ENCODE assay signal across 8 cellular contexts in the genomic region with DNA sequence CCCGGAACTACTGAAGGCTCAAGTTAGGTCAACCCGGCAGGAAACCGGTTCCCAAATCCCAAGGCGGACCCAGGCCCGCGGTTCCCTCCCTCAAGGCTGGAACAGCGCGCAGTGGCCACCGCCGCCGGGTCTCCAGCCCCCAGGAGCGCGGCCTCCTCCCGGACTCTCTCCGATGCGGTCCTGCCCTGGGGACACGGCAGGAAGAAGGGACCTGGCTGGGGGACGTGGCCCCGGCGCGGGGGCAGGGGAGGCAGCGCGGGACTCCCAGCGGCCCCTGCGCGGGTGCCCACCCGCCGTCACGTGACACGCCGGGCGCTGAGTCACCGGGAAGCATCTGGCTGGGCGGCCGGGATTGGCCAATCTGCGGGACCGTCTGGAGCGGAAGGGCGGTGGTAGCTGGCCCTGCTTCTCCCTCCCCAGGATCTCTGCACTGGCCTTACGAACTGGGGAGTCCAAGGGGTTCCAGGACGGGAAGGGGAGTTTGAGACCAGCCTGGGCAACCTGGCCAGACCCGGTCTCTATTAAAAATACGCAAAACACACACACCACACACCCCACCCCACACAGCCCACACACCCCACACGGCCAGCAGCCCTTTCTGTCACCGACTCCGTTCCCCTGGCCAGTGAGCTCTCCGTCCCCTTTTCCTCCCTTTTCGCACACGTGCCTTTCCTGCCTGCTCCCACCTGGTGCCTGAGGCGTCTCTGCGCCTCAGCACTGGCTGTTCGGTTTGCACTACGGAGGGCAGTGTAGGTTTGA. TPM values are rescaled to one million over a fixed set of nuclear protein-coding genes. Genes with fewer than 3 reads are reported as not detected.
DNase-seq lines count a peak whose midpoint lies in the region; ATAC-seq and TF ChIP-seq lines count a peak whose summit lies in the region.

No MANE protein-coding gene starts in this region.

- TF ChIP-seq POLR2A in IMR-90 (IDR thresholded peaks at IDR 0.05; ENCODE audit: low read depth, low read length): peak; percentile 83

- H4K20me1 ChIP-seq in IMR-90 (ENCODE audit: insufficient read depth, low read length) (no peaks in the 10 kb centered on the region), OCI-LY7 (ENCODE audit: insufficient read depth, low read length) (no peaks in the 10 kb centered on the region)

- peak overlapping the region; percentile 96 for H3K56ac ChIP-seq in IMR-90 (ENCODE audit: extremely low read depth, insufficient read depth, low read length)

- H2BK5ac ChIP-seq in IMR-90 (ENCODE audit: low read depth, low read length, poor library complexity, severe bottlenecking): peak overlapping the region; percentile 100

- H4K8ac ChIP-seq in IMR-90 (ENCODE audit: low read depth in 2 of 2, low read length in 2 of 2): peak overlapping the region; percentile 99 to 100

- H4K91ac ChIP-seq in IMR-90 (ENCODE audit: insufficient read depth, low read depth, low read length): peak overlapping the region; percentile 100

- H2AK5ac ChIP-seq in IMR-90 (ENCODE audit: low read depth, low read length): peak overlapping the region; percentile 100

- H2BK120ac ChIP-seq in IMR-90 (ENCODE audit: low read depth, low read length): peak overlapping the region; percentile 94

- peak overlapping the region; percentile 73 for H2BK20ac ChIP-seq in IMR-90 (ENCODE audit: low read depth, low read length)

- H2AK9ac ChIP-seq in IMR-90 (replicated peaks; ENCODE audit: low read depth, low read length, poor library complexity): peak overlapping the region; percentile 100

- POLR2A ChIA-PET in IMR-90 (lab: Charles Lee; ENCODE audit: unreplicated experiment): interaction anchor here (0.7 to 7.2 kb wide), 6 partner anchors 12 to 55 kb away, joined by 4 to 494 read pairs (median 28); a partner anchor contains a TSS
- POLR2A ChIA-PET in OCI-LY7 (lab: Charles Lee): interaction anchor here (0.6 to 6.8 kb wide), 8 partner anchors 9 to 466 kb away, joined by 3 to 121 read pairs (median 6); a partner anchor contains a TSS

- H3K18ac ChIP-seq in IMR-90 (ENCODE audit: low read depth, low read length): peak overlapping the region; percentile 92

- H3K4ac ChIP-seq in IMR-90 (ENCODE audit: low read depth, low read length): peak overlapping the region; percentile 99

- peak overlapping the region; percentile 96 for H3K4me2 ChIP-seq in IMR-90 (ENCODE audit: low read depth, low read length)
- peak overlapping the region; percentile 98 for H3K4me2 ChIP-seq in OCI-LY7 (ENCODE audit: low read length)

- peak overlapping the region; percentile 98 for H4K5ac ChIP-seq in IMR-90 (ENCODE audit: low read depth, low read length)

- H3K9me3 ChIP-seq in IMR-90 (ENCODE audit: control insufficient read depth, insufficient read depth, low read length) (no peaks in the 10 kb centered on the region), OCI-LY7 (ENCODE audit: low read length) (no peaks in the 10 kb centered on the region)

- no peaks in the 10 kb centered on the region for H3K27me3 ChIP-seq in IMR-90 (ENCODE audit: control insufficient read depth, insufficient read depth, low read length)

- TF ChIP-seq RAD21 in IMR-90 (IDR thresholded peaks at IDR 0.05; ENCODE audit: low read length): no peak

- in situ Hi-C loops in IMR-90 (cut with MboI; ENCODE audit: low sequenced_read_pairs): no loop called here

- peaks cover 22% of the 10 kb centered on the region for H3K4me1 ChIP-seq in IMR-90 (ENCODE audit: control insufficient read depth, insufficient read depth, low read length)
- H3K4me1 ChIP-seq in OCI-LY7 (ENCODE audit: insufficient read depth, low read length, poor library complexity, severe bottlenecking): peaks cover 30% of the 10 kb centered on the region

- BruUV-seq in IMR-90 (replicated peaks; lab: Mats Ljungman, UMichigan) (TSS peak; percentile 80), OCI-LY7 (replicated peaks; lab: Mats Ljungman, UMichigan) (no TSS peak)

- ATAC-seq in GM21515 (IDR thresholded peaks at IDR 0.05; ENCODE audit: unreplicated experiment) (peak; percentile 78), IMR-90 (ENCODE audit: low read depth) (peak; percentile 72)

- H3K79me2 ChIP-seq in OCI-LY7 (ENCODE audit: insufficient read depth, low read depth, low read length): peaks cover 12% of the 10 kb centered on the region; the same call in 1 of the 2 replicates

- intact Hi-C loops in IMR-90 (cut with micrococcal nuclease) (loop anchor here (1.0 kb wide), 1 partner anchor 15 kb away; no protein-coding TSS in a partner anchor), OCI-LY7 (cut with micrococcal nuclease; ENCODE audit: unreplicated experiment) (loop anchor here (1.0 to 2.0 kb wide), 3 partner anchors 20 to 95 kb away; a partner anchor contains a TSS)

- peak; percentile 95 for DNase-seq in D341Med (ENCODE audit: low spot score)
- DNase-seq in IMR-90: peak; percentile 92
- peak; percentile 90 for DNase-seq in OCI-LY7 (ENCODE audit: low spot score)
- peak; percentile 91 for DNase-seq in activated T-cell treated with anti-CD3 and anti-CD28 coated beads for 24 hours (ENCODE audit: low read depth)
- peak; percentile 95 for DNase-seq in epithelial cell of esophagus (ENCODE audit: low read depth)
- peak; percentile 96 for DNase-seq in mucosa of gallbladder (ENCODE audit: low spot score)
- DNase-seq in stimulated activated CD8-positive, alpha-beta memory T cell treated with anti-CD3 and anti-CD28 coated beads, Interleukin-4, amount 100 ng/mL, for 4 hours (ENCODE audit: low read depth in 2 of 2, low spot score in 1 of 2): peak; percentile 82 to 86

- H2AFZ ChIP-seq in IMR-90 (replicated peaks; ENCODE audit: low read length, poor library complexity): peak overlapping the region; percentile 96
- peak overlapping the region; percentile 66 for H2AFZ ChIP-seq in OCI-LY7 (ENCODE audit: low read length)

- H3K4me3 ChIP-seq in IMR-90 (ENCODE audit: insufficient read depth, low read depth, low read length): peak overlapping the region; percentile 73
- H3K4me3 ChIP-seq in OCI-LY7 (ENCODE audit: low read depth, low read length, poor library complexity, severe bottlenecking): peak overlapping the region; percentile 88
- peak overlapping the region; percentile 56 for H3K4me3 ChIP-seq in epithelial cell of esophagus (ENCODE audit: low read length)

- CTCF ChIA-PET in IMR-90 (lab: Yijun Ruan, JAX) (no interaction called here), OCI-LY7 (lab: Charles Lee; ENCODE audit: unreplicated experiment) (interaction anchor here (0.9 to 2.3 kb wide), 5 partner anchors 8 to 32 kb away, joined by 3 to 15 read pairs (median 3); no protein-coding TSS in a partner anchor)

- dilution Hi-C loops in IMR-90 (cut with HindIII; ENCODE audit: low sequenced_read_pairs, unreplicated experiment): no loop called here

- 0% methylated on average over 17 of the region's 53 CpGs; no CpG with 5 or more reads in 1 of the 2 experiments for WGBS in IMR-90 (ENCODE audit: extremely low coverage in 2 of 2, insufficient read length in 1 of 2), 2 experiments

- peak overlapping the region; percentile 98 for H3K23ac ChIP-seq in IMR-90 (ENCODE audit: low read depth, low read length)

- peak overlapping the region; percentile 99 for H3K14ac ChIP-seq in IMR-90 (replicated peaks; ENCODE audit: low read depth, low read length)

- H3K27ac ChIP-seq in IMR-90 (ENCODE audit: insufficient read depth, low read length): peak overlapping the region; percentile 100
- H3K27ac ChIP-seq in OCI-LY7 (ENCODE audit: low read depth, low read length, poor library complexity, severe bottlenecking): peak overlapping the region; percentile 78

- TF ChIP-seq CTCF in IMR-90 (conservative IDR thresholded peaks at IDR 0.05; ENCODE audit: low read depth, low read length): no peak
- TF ChIP-seq CTCF in OCI-LY7 (conservative IDR thresholded peaks at IDR 0.05; ENCODE audit: low read length): no peak
- no peak for TF ChIP-seq CTCF in epithelial cell of esophagus (IDR thresholded peaks at IDR 0.05; ENCODE audit: insufficient read depth, low read depth, low read length, missing control alignments)

- peaks cover 7 to 71% of the 10 kb centered on the region in 2 experiments; a peak in 3 of 4 replicates for H3K79me1 ChIP-seq in IMR-90 (ENCODE audit: low read depth in 1 of 2, low read length in 2 of 2)

- H2BK15ac ChIP-seq in IMR-90 (ENCODE audit: low read depth, low read length): peak overlapping the region; percentile 100; the same call in 2 of the 3 replicates

- H3K36me3 ChIP-seq in IMR-90 (ENCODE audit: control insufficient read depth, insufficient read depth, low read length): no peaks in the 10 kb centered on the region
- H3K36me3 ChIP-seq in OCI-LY7 (ENCODE audit: insufficient read depth, low read length): no peaks in the 10 kb centered on the region

- H3K9me1 ChIP-seq in IMR-90 (ENCODE audit: insufficient read depth, low read length): peaks cover 3% of the 10 kb centered on the region

- H3K9ac ChIP-seq in IMR-90 (ENCODE audit: low read depth, low read length): peak overlapping the region; percentile 98

- no peaks in the 10 kb centered on the region for H3K9me2 ChIP-seq in OCI-LY7 (ENCODE audit: insufficient read depth, low read length)

TF ChIP-seq in IMR-90, 13 proteins besides CTCF, POLR2A, EP300 and RAD21 (continues in another document):
- TF ChIP-seq CHD1 (IDR thresholded peaks at IDR 0.05; ENCODE audit: low read depth, low read length) (0 out of 2 replicates have a peak, but pooled peaks have one; percentile 6), MXI1 (IDR thresholded peaks at IDR 0.05; ENCODE audit: borderline replicate concordance, low read depth, low read length) (no peak), RFX5 (IDR thresholded peaks at IDR 0.05; ENCODE audit: low read depth, low read length) (no peak), RCOR1 (IDR thresholded peaks at IDR 0.05; ENCODE audit: insufficient replicate concordance, low read length) (no peak)

RNA-seq across cellular contexts. Expression of a gene that starts 21.4 kb away (rescaled TPM):
- total RNA-seq in IMR-90 (2012; rRNA removed) (3,569 and 5,244 TPM in 2 replicates), OCI-LY7 (2022) (5,974 and 7,097 TPM in 2 replicates), mucosa of gallbladder (9,267 TPM)
- polyA plus RNA-seq in IMR-90 (2012; rRNA removed): 430 and 636 TPM in 2 replicates
- polyA plus RNA-seq in IMR-90 (2012; cell fraction: cytosol; rRNA removed): 4.7 and 16.7 TPM in 2 replicates
- polyA plus RNA-seq in IMR-90 (2012; cell fraction: nucleus; rRNA removed; ENCODE audit: low replicate concordance): 481 and 5,232 TPM in 2 replicates
- 3,446 and 3,598 TPM in 2 replicates for total RNA-seq in OCI-LY7 (2014; rRNA removed; shearing (Covaris generic))

RNA-seq across cellular contexts. Expression of a gene that starts 47.4 kb away (rescaled TPM):
- 95.8 and 96.4 TPM in 2 replicates for total RNA-seq in IMR-90 (2012; rRNA removed)
- polyA plus RNA-seq in IMR-90 (2012; rRNA removed): 150 and 172 TPM in 2 replicates
- polyA plus RNA-seq in IMR-90 (2012; cell fraction: cytosol; rRNA removed): 166 and 172 TPM in 2 replicates
- 173 and 359 TPM in 2 replicates for polyA plus RNA-seq in IMR-90 (2012; cell fraction: nucleus; rRNA removed; ENCODE audit: low replicate concordance)
- total RNA-seq in OCI-LY7 (2014; rRNA removed; shearing (Covaris generic)): 43.2 and 56.8 TPM in 2 replicates
- total RNA-seq in OCI-LY7 (2022): 62.9 and 70.0 TPM in 2 replicates
- total RNA-seq in mucosa of gallbladder: 90.1 TPM

RNA-seq across cellular contexts. Expression of a gene that starts 54.9 kb away (rescaled TPM):
- total RNA-seq in IMR-90 (2012; rRNA removed) (30.1 and 38.0 TPM in 2 replicates), OCI-LY7 (2022) (390 and 440 TPM in 2 replicates), mucosa of gallbladder (1,012 TPM)
- 56.3 and 114 TPM in 2 replicates for polyA plus RNA-seq in IMR-90 (2012; rRNA removed)
- polyA plus RNA-seq in IMR-90 (2012; cell fraction: cytosol; rRNA removed): 12.5 and 21.1 TPM in 2 replicates
- 237 and 1,050 TPM in 2 replicates for polyA plus RNA-seq in IMR-90 (2012; cell fraction: nucleus; rRNA removed; ENCODE audit: low replicate concordance)
- total RNA-seq in OCI-LY7 (2014; rRNA removed; shearing (Covaris generic)): 30.1 and 52.2 TPM in 2 replicates

Comparison
In these comparisons a context has a peak if more than half of its experiments do, and no peak if none do; other contexts are left out.
1. Peak in every context shown above with its lines: DNase-seq, ATAC-seq, H3K4me3 ChIP-seq and H3K27ac ChIP-seq.